Comparison of ENCODE assay signal across 8 cellular contexts in genomic region chr11:63919267-63920125, GRCh38. TPM values are rescaled to one million over a fixed set of nuclear protein-coding genes. Genes with fewer than 3 reads are reported as not detected.
DNase-seq lines count a peak whose midpoint lies in the region; ATAC-seq and TF ChIP-seq lines count a peak whose summit lies in the region.

No MANE protein-coding gene starts in this region.

- H3K9me3 Mint-ChIP-seq in glutamatergic neuron (ENCODE audit: unreplicated experiment) (peaks cover 12% of the 10 kb centered on the region), progenitor cell of endocrine pancreas (ENCODE audit: low read depth) (no peaks in the 10 kb centered on the region)

- peaks cover 17% of the 10 kb centered on the region for H3K27me3 Mint-ChIP-seq in glutamatergic neuron (ENCODE audit: unreplicated experiment)
- peaks cover 10% of the 10 kb centered on the region for H3K27me3 Mint-ChIP-seq in progenitor cell of endocrine pancreas

- DNase-seq in D341Med (ENCODE audit: low spot score) (peak; percentile 85), NCI-H82 (lab: John Stamatoyannopoulos, UW) (peak; percentile 98), glutamatergic neuron (peak; percentile 87), progenitor cell of endocrine pancreas (ENCODE audit: low spot score, unreplicated experiment) (no peak), glomerular visceral epithelial cell (ENCODE audit: extremely low spot score) (no peak), NCI-H2107 (lab: John Stamatoyannopoulos, UW) (no peak), NCI-H1930 (lab: John Stamatoyannopoulos, UW) (no peak)

- H3K36me3 Mint-ChIP-seq in glutamatergic neuron (ENCODE audit: unreplicated experiment): no peaks in the 10 kb centered on the region
- H3K36me3 Mint-ChIP-seq in progenitor cell of endocrine pancreas (ENCODE audit: insufficient read depth): no peaks in the 10 kb centered on the region

- H3K4me1 Mint-ChIP-seq in glutamatergic neuron (ENCODE audit: low read depth, unreplicated experiment) (peaks cover 10% of the 10 kb centered on the region), progenitor cell of endocrine pancreas (ENCODE audit: low read depth) (peaks cover 12% of the 10 kb centered on the region)

- no peak for ATAC-seq in GM19351 (IDR thresholded peaks at IDR 0.05; ENCODE audit: unreplicated experiment)

- TF ChIP-seq CTCF in glutamatergic neuron (IDR thresholded peaks at IDR 0.05; ENCODE audit: partially characterized antibody, unreplicated experiment) (no peak), progenitor cell of endocrine pancreas (IDR thresholded peaks at IDR 0.05; ENCODE audit: unreplicated experiment) (no peak)

- H3K27ac Mint-ChIP-seq in glutamatergic neuron (ENCODE audit: unreplicated experiment) (peak overlapping the region; percentile 100), progenitor cell of endocrine pancreas (no peak overlapping the region)

- H3K4me3 Mint-ChIP-seq in glutamatergic neuron (ENCODE audit: unreplicated experiment) (peak overlapping the region; percentile 93), progenitor cell of endocrine pancreas (ENCODE audit: low read depth) (peak overlapping the region; percentile 41)

RNA-seq across cellular contexts. Expression of gene RCOR2, which starts 2.5 kb away (rescaled TPM):
- 286 TPM for total RNA-seq in glutamatergic neuron (ENCODE audit: unreplicated experiment)
- total RNA-seq in progenitor cell of endocrine pancreas: 39.4 and 39.7 TPM in 2 replicates

RNA-seq across cellular contexts. Expression of gene NAA40, which starts 19.3 kb away (rescaled TPM):
- total RNA-seq in glutamatergic neuron (ENCODE audit: unreplicated experiment): 68.0 TPM
- 60.6 and 62.3 TPM in 2 replicates for total RNA-seq in progenitor cell of endocrine pancreas

RNA-seq across cellular contexts. Expression of gene COX8A, which starts 54.9 kb away (rescaled TPM):
- 289 TPM for total RNA-seq in glutamatergic neuron (ENCODE audit: unreplicated experiment)
- total RNA-seq in progenitor cell of endocrine pancreas: 205 and 221 TPM in 2 replicates

Comparison
In these comparisons a context has a peak if more than half of its experiments do, and no peak if none do; other contexts are left out.
1. DNase-seq: peak in D341Med (single experiment), NCI-H82 (single experiment) and glutamatergic neuron (single experiment); none in progenitor cell of endocrine pancreas (single experiment), glomerular visceral epithelial cell (single experiment), NCI-H2107 (single experiment) and NCI-H1930 (0 of 2).